Comparison of ENCODE assay signal across 16 cellular contexts in the genomic region with DNA sequence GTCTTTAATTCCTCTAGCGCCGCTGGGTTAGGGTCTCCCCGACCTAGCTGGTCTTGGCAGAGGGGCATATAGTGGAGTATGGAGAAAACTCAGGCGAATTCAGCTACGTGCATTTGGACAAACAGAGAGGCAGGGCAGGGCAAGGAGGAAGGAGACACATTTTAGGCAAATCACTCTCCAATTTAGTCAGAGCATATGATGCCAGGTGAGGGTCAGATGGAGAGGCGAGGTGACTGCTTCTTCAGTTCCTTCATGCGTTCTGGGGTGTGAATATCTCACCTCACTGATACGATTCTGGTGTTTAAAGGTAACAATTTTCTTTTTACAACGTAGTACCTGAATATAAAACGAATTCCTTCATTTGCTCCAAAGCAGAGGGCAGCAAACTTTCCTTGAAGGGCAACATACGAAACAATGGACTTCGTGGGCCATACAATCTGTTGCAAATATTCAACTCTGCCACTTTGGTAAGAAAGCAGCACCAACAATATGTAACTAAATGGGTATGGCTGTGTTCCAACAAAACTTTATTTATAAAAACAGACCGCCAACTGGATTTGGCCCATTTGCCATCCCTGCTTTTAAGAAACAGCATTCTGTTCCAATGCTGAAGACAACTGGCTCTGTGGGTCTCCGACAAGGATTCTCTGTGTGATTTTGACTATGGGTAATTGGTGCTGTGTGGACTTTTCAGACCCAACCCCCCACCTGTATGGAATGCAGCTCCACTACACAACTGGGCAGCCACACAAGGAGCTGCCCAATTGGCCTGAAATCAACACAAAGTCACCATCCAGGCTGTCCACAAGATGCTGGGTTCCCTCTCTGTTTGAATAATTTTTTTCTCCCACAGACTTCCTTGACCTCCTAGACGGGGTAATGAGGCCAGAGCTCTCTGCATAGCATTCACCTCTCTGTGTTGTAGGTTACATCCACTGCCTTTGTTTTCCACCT. TPM values are rescaled to one million over a fixed set of nuclear protein-coding genes. Genes with fewer than 3 reads are reported as not detected.
DNase-seq lines count a peak whose midpoint lies in the region; ATAC-seq, FAIRE-seq and TF ChIP-seq lines count a peak whose summit lies in the region.
"Had no signal": no experiment of that assay in that cellular context is flagged by ENCODE, and none has a peak within 500 bp of the region (broad histone marks: within the 10 kb centered on the region; RNA-seq: fewer than 3 reads in every experiment).

No MANE protein-coding gene starts in this region.

- H3K27ac Mint-ChIP-seq in activated T-helper 17 cell treated with anti-CD3 and anti-CD28 coated beads, Interleukin-2, amount 50 U/mL, for 72 hours: peak overlapping the region; percentile 21
- H3K27ac Mint-ChIP-seq in neural progenitor cell: peak overlapping the region; percentile 89
- no peak overlapping the region for H3K27ac Mint-ChIP-seq in activated T-helper 1 cell treated with anti-CD3 and anti-CD28 coated beads, Interleukin-12 subunit alpha, Interleukin-12 subunit beta, Interleukin-2, Interleukin-4 antibody, amounts not matched to agents 30 ng/mL and 10 ng/mL and 1 ng/mL, durations not matched to agents 14 hours and 24 hours and 36 hours

- TF ChIP-seq CTCF in neural progenitor cell (IDR thresholded peaks at IDR 0.05) (no peak), vagina (IDR thresholded peaks at IDR 0.05) (no peak)

- peak; percentile 68 for ATAC-seq in GM21723 (IDR thresholded peaks at IDR 0.05; ENCODE audit: unreplicated experiment)
- no peak for ATAC-seq in activated T-helper 17 cell treated with anti-CD3 and anti-CD28 coated beads, Interleukin-2, amount 50 U/mL, for 72 hours (replicated peaks)
- ATAC-seq in GM21423 (IDR thresholded peaks at IDR 0.05; ENCODE audit: unreplicated experiment): no peak

- H3K4me3 ChIP-seq in neural progenitor cell: no peak overlapping the region
- no peak overlapping the region for H3K4me3 ChIP-seq in vagina
- H3K4me3 ChIP-seq: PC-9, right lobe of liver had no signal

- H4K20me1 ChIP-seq in neural progenitor cell (ENCODE audit: low read depth): no peaks in the 10 kb centered on the region

- H3K27me3 Mint-ChIP-seq in activated T-helper 17 cell treated with anti-CD3 and anti-CD28 coated beads, Interleukin-2, amount 50 U/mL, for 72 hours: no peaks in the 10 kb centered on the region
- H3K27me3 Mint-ChIP-seq in neural progenitor cell (ENCODE audit: insufficient read depth, low read depth): peaks cover 2% of the 10 kb centered on the region
- H3K27me3 Mint-ChIP-seq in activated T-helper 1 cell treated with anti-CD3 and anti-CD28 coated beads, Interleukin-12 subunit alpha, Interleukin-12 subunit beta, Interleukin-2, Interleukin-4 antibody, amounts not matched to agents 30 ng/mL and 10 ng/mL and 1 ng/mL, durations not matched to agents 14 hours and 24 hours and 36 hours (ENCODE audit: insufficient read depth): no peaks in the 10 kb centered on the region

- no peak for TF ChIP-seq POLR2A in GM12891 (IDR thresholded peaks at IDR 0.05; ENCODE audit: low read depth, low read length)
- TF ChIP-seq POLR2A in vagina (IDR thresholded peaks at IDR 0.05): no peak

- FAIRE-seq in GM12891 (lab: Jason Lieb, UNC): peak; percentile 93
- FAIRE-seq: frontal cortex had no signal

- H3K9me3 Mint-ChIP-seq in activated T-helper 17 cell treated with anti-CD3 and anti-CD28 coated beads, Interleukin-2, amount 50 U/mL, for 72 hours: no peaks in the 10 kb centered on the region
- peaks cover 10% of the 10 kb centered on the region for H3K9me3 Mint-ChIP-seq in neural progenitor cell
- H3K9me3 Mint-ChIP-seq in activated T-helper 1 cell treated with anti-CD3 and anti-CD28 coated beads, Interleukin-12 subunit alpha, Interleukin-12 subunit beta, Interleukin-2, Interleukin-4 antibody, amounts not matched to agents 30 ng/mL and 10 ng/mL and 1 ng/mL, durations not matched to agents 14 hours and 24 hours and 36 hours: no peaks in the 10 kb centered on the region

- H3K4me3 Mint-ChIP-seq in activated T-helper 17 cell treated with anti-CD3 and anti-CD28 coated beads, Interleukin-2, amount 50 U/mL, for 72 hours: no peak overlapping the region
- H3K4me3 Mint-ChIP-seq in neural progenitor cell: no peak overlapping the region
- no peak overlapping the region for H3K4me3 Mint-ChIP-seq in activated T-helper 1 cell treated with anti-CD3 and anti-CD28 coated beads, Interleukin-12 subunit alpha, Interleukin-12 subunit beta, Interleukin-2, Interleukin-4 antibody, amounts not matched to agents 30 ng/mL and 10 ng/mL and 1 ng/mL, durations not matched to agents 14 hours and 24 hours and 36 hours

- H3K36me3 Mint-ChIP-seq in activated T-helper 17 cell treated with anti-CD3 and anti-CD28 coated beads, Interleukin-2, amount 50 U/mL, for 72 hours (ENCODE audit: low read depth): peaks cover 16% of the 10 kb centered on the region
- H3K36me3 Mint-ChIP-seq in neural progenitor cell: peaks cover 15% of the 10 kb centered on the region
- H3K36me3 Mint-ChIP-seq in activated T-helper 1 cell treated with anti-CD3 and anti-CD28 coated beads, Interleukin-12 subunit alpha, Interleukin-12 subunit beta, Interleukin-2, Interleukin-4 antibody, amounts not matched to agents 30 ng/mL and 10 ng/mL and 1 ng/mL, durations not matched to agents 14 hours and 24 hours and 36 hours (ENCODE audit: low read depth): peaks cover 11% of the 10 kb centered on the region

- no peak overlapping the region for H3K9ac ChIP-seq in neural progenitor cell

- H3K4me2 ChIP-seq in neural progenitor cell: no peak overlapping the region
- H3K4me2 ChIP-seq: PC-9 had no signal

- H2AFZ ChIP-seq in neural progenitor cell (replicated peaks): no peak overlapping the region
- H2AFZ ChIP-seq: PC-9 had no signal

- H3K36me3 ChIP-seq in neural progenitor cell (no peaks in the 10 kb centered on the region), vagina (no peaks in the 10 kb centered on the region)
- H3K36me3 ChIP-seq: right lobe of liver had no signal

- no peak overlapping the region for H3K27ac ChIP-seq in neural progenitor cell
- H3K27ac ChIP-seq in vagina: no peak overlapping the region
- H3K27ac ChIP-seq: PC-9, right lobe of liver had no signal

- H3K4me1 Mint-ChIP-seq in activated T-helper 17 cell treated with anti-CD3 and anti-CD28 coated beads, Interleukin-2, amount 50 U/mL, for 72 hours: peaks cover 44% of the 10 kb centered on the region
- H3K4me1 Mint-ChIP-seq in neural progenitor cell: peaks cover 16% of the 10 kb centered on the region
- H3K4me1 Mint-ChIP-seq in activated T-helper 1 cell treated with anti-CD3 and anti-CD28 coated beads, Interleukin-12 subunit alpha, Interleukin-12 subunit beta, Interleukin-2, Interleukin-4 antibody, amounts not matched to agents 30 ng/mL and 10 ng/mL and 1 ng/mL, durations not matched to agents 14 hours and 24 hours and 36 hours (ENCODE audit: low read depth): peaks cover 61% of the 10 kb centered on the region

- H3K27me3 ChIP-seq in neural progenitor cell (no peaks in the 10 kb centered on the region), vagina (no peaks in the 10 kb centered on the region)
- H3K27me3 ChIP-seq: right lobe of liver had no signal

- H3K4me1 ChIP-seq in neural progenitor cell (peaks cover 24% of the 10 kb centered on the region), vagina (peaks cover 26% of the 10 kb centered on the region)

- H3K9me3 ChIP-seq in neural progenitor cell (ENCODE audit: low read depth): no peaks in the 10 kb centered on the region
- no peaks in the 10 kb centered on the region for H3K9me3 ChIP-seq in vagina
- H3K9me3 ChIP-seq: Caco-2, right lobe of liver had no signal

- peaks cover 20% of the 10 kb centered on the region for H3K79me2 ChIP-seq in neural progenitor cell (ENCODE audit: low read depth)

- DNase-seq in GM12891 (ENCODE audit: insufficient read length, low spot score) (no peak), neural progenitor cell (ENCODE audit: low spot score) (no peak), vagina (ENCODE audit: extremely low spot score in 2 of 2) (no peak), cortex of kidney (lab: John Stamatoyannopoulos, UW) (no peak)
- DNase-seq in activated T-helper 1 cell treated with anti-CD3 and anti-CD28 coated beads, Interleukin-12 subunit alpha, Interleukin-12 subunit beta, Interleukin-2, Interleukin-4 antibody, amounts not matched to agents 30 ng/mL and 10 ng/mL and 1 ng/mL, durations not matched to agents 14 hours and 24 hours and 36 hours (ENCODE audit: low spot score): no peak
- DNase-seq: activated CD4-positive, alpha-beta T cell treated with anti-CD3 and anti-CD28 coated beads for 1 hour; activated effector memory CD4-positive, alpha-beta T cell treated with Interleukin-2 at 50 U/mL for 16 hours; Caco-2; NCI-H1105 treated with DMSO at 0.1 percent for 48 hours; NCI-H69; PC-9; right lobe of liver had no signal

- H3F3A ChIP-seq in neural progenitor cell (ENCODE audit: low read depth): peaks cover 12% of the 10 kb centered on the region

- intact Hi-C loops in vagina (cut with DNase I): no loop called here
- intact Hi-C loops in activated T-helper 1 cell treated with anti-CD3 and anti-CD28 coated beads, Interleukin-12 subunit alpha, Interleukin-12 subunit beta, Interleukin-2, Interleukin-4 antibody, amounts not matched to agents 30 ng/mL and 10 ng/mL and 1 ng/mL, durations not matched to agents 14 hours and 24 hours and 36 hours (cut with micrococcal nuclease): no loop called here

TF ChIP-seq in GM12891, 5 proteins besides CTCF, POLR2A, EP300 and RAD21:
- TF ChIP-seq POU2F2 (IDR thresholded peaks at IDR 0.05; ENCODE audit: low read depth, low read length) (peak; percentile 87), PAX5 (IDR thresholded peaks at IDR 0.05; ENCODE audit: insufficient read depth, low read length, severe bottlenecking) (no peak), POLR2AphosphoS5 (IDR thresholded peaks at IDR 0.05; ENCODE audit: low read depth, low read length) (0 out of 2 replicates have a peak, but pooled peaks have one; percentile 18)

RNA-seq across cellular contexts. Expression of gene RAPGEF1, which starts 53.8 kb away (rescaled TPM):
- 45.5 TPM for polyA plus RNA-seq in GM12891 (2012; ENCODE audit: low read depth, missing spikeins)
- total RNA-seq in activated T-helper 17 cell treated with anti-CD3 and anti-CD28 coated beads, Interleukin-2, amount 50 U/mL, for 72 hours: 100 to 1,000 TPM; 147 to 167 TPM
- total RNA-seq in neural progenitor cell (ENCODE audit: low replicate concordance) (33.3 and 34.6 TPM in 2 replicates), vagina (57.9 TPM)
- total RNA-seq in activated T-helper 1 cell treated with anti-CD3 and anti-CD28 coated beads, Interleukin-12 subunit alpha, Interleukin-12 subunit beta, Interleukin-2, Interleukin-4 antibody, amounts not matched to agents 30 ng/mL and 10 ng/mL and 1 ng/mL, durations not matched to agents 14 hours and 24 hours and 36 hours: 168 and 172 TPM in 2 replicates
